8 cellular contexts compared by ENCODE assay signal in the genomic region with DNA sequence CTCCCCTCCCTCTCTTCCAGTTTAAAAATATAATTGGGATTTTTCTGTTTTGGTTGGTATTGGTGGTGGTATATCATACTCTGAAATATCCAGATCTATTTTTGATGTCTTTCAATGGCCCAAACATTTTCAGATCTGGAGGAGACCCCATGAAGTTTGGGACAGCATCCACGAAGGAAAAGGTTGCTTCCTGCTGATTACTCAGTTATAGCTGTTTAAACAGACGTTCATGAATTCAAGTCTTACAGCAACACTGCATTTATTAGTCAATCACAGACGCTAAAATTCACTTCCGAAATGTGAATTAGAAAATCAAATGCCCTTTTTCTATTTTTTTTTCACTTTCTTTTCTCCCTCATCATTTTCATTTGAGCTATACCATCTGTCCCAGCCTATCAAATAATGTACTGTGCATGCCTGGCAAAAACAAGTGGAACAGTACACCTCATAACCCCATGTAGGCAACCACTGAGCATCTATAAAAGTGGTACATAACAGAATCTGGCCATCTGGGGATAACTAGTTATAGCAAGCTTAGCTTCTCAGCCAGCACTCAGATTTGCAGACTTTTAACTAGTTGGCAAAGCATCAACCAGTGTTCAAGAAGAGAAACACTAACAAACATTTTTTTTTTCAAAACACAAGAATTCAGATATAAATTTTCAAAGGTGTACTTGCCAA.
DNase-seq lines count a peak whose midpoint lies in the region; ATAC-seq and TF ChIP-seq lines count a peak whose summit lies in the region.

No MANE protein-coding gene starts in this region.

- no peak for DNase-seq in DND-41
- no peak for DNase-seq in psoas muscle
- DNase-seq in NCI-H128 (lab: John Stamatoyannopoulos, UW; ENCODE audit: unreplicated experiment): no peak
- DNase-seq in NCI-H69 (lab: John Stamatoyannopoulos, UW): no peak
- DNase-seq in NCI-H1092 treated with DMSO at 0.1 percent for 48 hours (lab: John Stamatoyannopoulos, UW): no peak
- DNase-seq in NCI-H748 treated with DMSO at 0.1 percent for 48 hours (lab: John Stamatoyannopoulos, UW): no peak

- 34 to 36% (median 35%) methylated on average over 4 of the region's 4 CpGs for WGBS in psoas muscle, 3 donors

- H4K20me1 ChIP-seq in DND-41 (ENCODE audit: insufficient read depth, low read length) (no peaks in the 10 kb centered on the region), OCI-LY1 (ENCODE audit: insufficient read depth, low read length) (no peaks in the 10 kb centered on the region)

- H3K9ac ChIP-seq in DND-41 (ENCODE audit: low read depth, low read length): peak overlapping the region; percentile 47
- peak overlapping the region; percentile 30; the same call in 1 of the 2 replicates for H3K9ac ChIP-seq in OCI-LY1 (ENCODE audit: low read length)
- H3K9ac ChIP-seq in duodenal mucosa (ENCODE audit: low read depth in 1 of 2, low read length in 2 of 2): peak overlapping the region; percentile 21 to 55

- H3K9me2 ChIP-seq in OCI-LY1 (ENCODE audit: low read depth, low read length): no peaks in the 10 kb centered on the region

- TF ChIP-seq CTCF in DND-41 (IDR thresholded peaks at IDR 0.05; ENCODE audit: borderline replicate concordance, extremely low read depth, low read length, poor library complexity, severe bottlenecking): no peak
- no peak for TF ChIP-seq CTCF in OCI-LY1 (IDR thresholded peaks at IDR 0.05; ENCODE audit: low read length)
- TF ChIP-seq CTCF in psoas muscle (IDR thresholded peaks at IDR 0.05): no peak

- H3K4me2 ChIP-seq in DND-41 (ENCODE audit: insufficient read depth, low read length) (peak overlapping the region; percentile 73), OCI-LY1 (ENCODE audit: low read length) (peak overlapping the region; percentile 69)

- H2AFZ ChIP-seq in DND-41 (ENCODE audit: low read depth, low read length) (peak overlapping the region; percentile 81), OCI-LY1 (ENCODE audit: low read length) (no peak overlapping the region)

- intact Hi-C loops in psoas muscle (cut with DNase I): loop anchor here in 1 of 2 donors (10.0 kb wide), 1 partner anchor 64 kb away; no protein-coding TSS in a partner anchor

- ATAC-seq in DND-41 (ENCODE audit: insufficient read depth, low read depth) (peak; percentile 21; the same call in 1 of the 3 replicates), psoas muscle (no peak)

- peak overlapping the region; percentile 88 for H3K27ac ChIP-seq in DND-41 (ENCODE audit: low read length)
- peak overlapping the region; percentile 65 for H3K27ac ChIP-seq in OCI-LY1 (ENCODE audit: low read depth, low read length, poor library complexity, severe bottlenecking)
- H3K27ac ChIP-seq in duodenal mucosa (ENCODE audit: low read depth, low read length): no peak overlapping the region
- peak overlapping the region; percentile 69 for H3K27ac ChIP-seq in psoas muscle

- H3K79me2 ChIP-seq in DND-41 (ENCODE audit: insufficient read depth, low read length) (no peaks in the 10 kb centered on the region), OCI-LY1 (ENCODE audit: insufficient read depth, low read length) (0 out of 2 replicates have a peak, but pooled peaks cover 2% of the 10 kb centered on the region)

- H3K4me3 ChIP-seq in DND-41 (ENCODE audit: low read depth in 1 of 2, low read length in 2 of 2) (peak overlapping the region; percentile 17 to 56; a peak in 3 of 4 replicates), OCI-LY1 (ENCODE audit: low read depth, low read length, poor library complexity, severe bottlenecking) (peak overlapping the region; percentile 38), duodenal mucosa (ENCODE audit: low read depth in 1 of 2, low read length in 2 of 2) (peak overlapping the region; percentile 63 to 81), psoas muscle (peak overlapping the region; percentile 54)

- no peaks in the 10 kb centered on the region for H3K36me3 ChIP-seq in DND-41 (ENCODE audit: insufficient read depth, low read length)
- peaks cover 8% of the 10 kb centered on the region for H3K36me3 ChIP-seq in OCI-LY1 (ENCODE audit: insufficient read depth, low read length)
- H3K36me3 ChIP-seq in duodenal mucosa (ENCODE audit: control insufficient read depth in 1 of 2, insufficient read depth in 2 of 2, low read length in 2 of 2): no peaks in the 10 kb centered on the region
- no peaks in the 10 kb centered on the region for H3K36me3 ChIP-seq in psoas muscle (ENCODE audit: insufficient read depth in 1 of 2, low read depth in 1 of 2)

- H3K27me3 ChIP-seq in DND-41 (ENCODE audit: insufficient read depth, low read length, poor library complexity) (no peaks in the 10 kb centered on the region), OCI-LY1 (ENCODE audit: insufficient read depth, low read length) (no peaks in the 10 kb centered on the region), duodenal mucosa (ENCODE audit: control insufficient read depth in 1 of 2, insufficient read depth in 2 of 2, low read length in 2 of 2) (no peaks in the 10 kb centered on the region), psoas muscle (ENCODE audit: insufficient read depth in 3 of 3, low read length in 2 of 3) (no peaks in the 10 kb centered on the region)

- H3K4me1 ChIP-seq in DND-41 (ENCODE audit: insufficient read depth, low read length): peaks cover 26% of the 10 kb centered on the region
- peaks cover 23% of the 10 kb centered on the region for H3K4me1 ChIP-seq in OCI-LY1 (ENCODE audit: insufficient read depth, low read length, severe bottlenecking)
- H3K4me1 ChIP-seq in duodenal mucosa (ENCODE audit: control insufficient read depth in 1 of 2, insufficient read depth in 2 of 2, low read length in 2 of 2): peaks cover 23 to 36% of the 10 kb centered on the region in 2 donors
- peaks cover 65% of the 10 kb centered on the region for H3K4me1 ChIP-seq in psoas muscle

- H3K9me3 ChIP-seq in DND-41 (ENCODE audit: insufficient read depth, low read length, severe bottlenecking) (no peaks in the 10 kb centered on the region), OCI-LY1 (ENCODE audit: low read length) (no peaks in the 10 kb centered on the region), duodenal mucosa (ENCODE audit: control insufficient read depth in 1 of 2, low read length in 2 of 2) (no peaks in the 10 kb centered on the region), psoas muscle (no peaks in the 10 kb centered on the region)

- no peaks in the 10 kb centered on the region for H3F3A ChIP-seq in OCI-LY1 (ENCODE audit: insufficient read depth, low read length)
